Comparison of ENCODE assay signal across 8 cellular contexts in the genomic region with DNA sequence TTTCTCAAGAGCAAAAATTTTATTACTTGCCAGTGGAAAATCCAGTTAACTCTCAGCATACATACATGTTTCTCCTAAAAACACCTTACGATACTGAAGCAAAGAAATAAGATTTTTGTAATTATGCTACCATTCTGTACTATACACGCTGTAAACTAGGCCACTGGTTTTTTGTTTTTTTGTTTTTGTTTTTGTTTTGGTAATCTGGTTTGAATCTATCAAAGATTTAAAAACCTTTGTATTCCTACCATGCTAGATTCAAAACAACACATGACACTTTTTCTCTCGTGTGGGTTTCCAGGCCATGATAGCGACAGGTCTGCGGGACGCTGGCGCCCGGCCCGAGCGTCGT. TPM values are rescaled to one million over a fixed set of nuclear protein-coding genes. Genes with fewer than 3 reads are reported as not detected.
A peak's percentile ranks its signal among the peaks of the same experiment; 100 is the strongest.
DNase-seq lines count a peak whose midpoint lies in the region; ATAC-seq and TF ChIP-seq lines count a peak whose summit lies in the region.

No MANE protein-coding gene starts in this region.

- peak overlapping the region; percentile 83 for H3K27ac Mint-ChIP-seq in activated T-helper 1 cell treated with anti-CD3 and anti-CD28 coated beads, Interleukin-12 subunit alpha, Interleukin-12 subunit beta, Interleukin-2, Interleukin-4 antibody, amounts not matched to agents 30 ng/mL and 10 ng/mL and 1 ng/mL, durations not matched to agents 14 hours and 24 hours and 36 hours

- peaks cover 2% of the 10 kb centered on the region for H3K36me3 Mint-ChIP-seq in activated T-helper 1 cell treated with anti-CD3 and anti-CD28 coated beads, Interleukin-12 subunit alpha, Interleukin-12 subunit beta, Interleukin-2, Interleukin-4 antibody, amounts not matched to agents 30 ng/mL and 10 ng/mL and 1 ng/mL, durations not matched to agents 14 hours and 24 hours and 36 hours (ENCODE audit: low read depth)

- no peaks in the 10 kb centered on the region for H3K9me3 ChIP-seq in smooth muscle cell (replicated peaks; ENCODE audit: low read depth)

- peak overlapping the region; percentile 86 for H3K4me3 ChIP-seq in HFF-Myc (replicated peaks; ENCODE audit: low read depth, low read length)
- H3K4me3 ChIP-seq in iPS-11a (ENCODE audit: low read depth, low read length), result peak overlapping the region; percentile 78
- peak overlapping the region; percentile 74 for H3K4me3 ChIP-seq in smooth muscle cell

- 10% methylated on average over 11 of the region's 11 CpGs for whole genome bisulfite sequencing in smooth muscle cell (ENCODE audit: low lambda C conversion rate)

- TF ChIP-seq POLR2A in GM18505 (IDR thresholded peaks at IDR 0.05; ENCODE audit: borderline replicate concordance, extremely low read depth, insufficient read depth, insufficient read length), result no peak

- peak overlapping the region; percentile 66 for H3K9ac ChIP-seq in smooth muscle cell (ENCODE audit: low read depth)

- H3K27ac ChIP-seq in smooth muscle cell (ENCODE audit: low read depth), result no peak overlapping the region

- DNase-seq in HFF-Myc (ENCODE audit: extremely low read depth, low read depth) (no peak), smooth muscle cell (lab: John Stamatoyannopoulos, UW; ENCODE audit: unreplicated experiment) (no peak), NCI-H2081 (lab: John Stamatoyannopoulos, UW) (no peak)
- DNase-seq in activated T-helper 1 cell treated with anti-CD3 and anti-CD28 coated beads, Interleukin-12 subunit alpha, Interleukin-12 subunit beta, Interleukin-2, Interleukin-4 antibody, amounts not matched to agents 30 ng/mL and 10 ng/mL and 1 ng/mL, durations not matched to agents 14 hours and 24 hours and 36 hours (ENCODE audit: low spot score), result no peak
- DNase-seq in activated CD8-positive, alpha-beta memory T cell treated with anti-CD3 and anti-CD28 coated beads, Interleukin-2, amount 50 U/mL, for 48 hours, result no peak

- ATAC-seq in HG03460 (IDR thresholded peaks at IDR 0.05; ENCODE audit: unreplicated experiment) (no peak), GM18505 (IDR thresholded peaks at IDR 0.05; ENCODE audit: unreplicated experiment) (no peak)

- no peak for TF ChIP-seq CTCF in HFF-Myc (IDR thresholded peaks at IDR 0.05; ENCODE audit: low read depth, low read length, missing control alignments)
- TF ChIP-seq CTCF in smooth muscle cell (IDR thresholded peaks at IDR 0.05; ENCODE audit: borderline replicate concordance, insufficient read depth, poor library complexity, severe bottlenecking), result no peak

- no peaks in the 10 kb centered on the region for H4K20me1 ChIP-seq in smooth muscle cell (ENCODE audit: low read depth)

- no peaks in the 10 kb centered on the region for H3K27me3 ChIP-seq in smooth muscle cell (ENCODE audit: low read depth)

- H3K4me1 ChIP-seq in smooth muscle cell (ENCODE audit: low read depth), result peaks cover 5% of the 10 kb centered on the region

- H3K36me3 ChIP-seq in smooth muscle cell (ENCODE audit: low read depth), result no peaks in the 10 kb centered on the region

- no peaks in the 10 kb centered on the region for H3K79me2 ChIP-seq in smooth muscle cell (ENCODE audit: low read depth)

- H3K4me3 Mint-ChIP-seq in activated T-helper 1 cell treated with anti-CD3 and anti-CD28 coated beads, Interleukin-12 subunit alpha, Interleukin-12 subunit beta, Interleukin-2, Interleukin-4 antibody, amounts not matched to agents 30 ng/mL and 10 ng/mL and 1 ng/mL, durations not matched to agents 14 hours and 24 hours and 36 hours, result peak overlapping the region; percentile 91

- peaks cover 7% of the 10 kb centered on the region for H3K27me3 Mint-ChIP-seq in activated T-helper 1 cell treated with anti-CD3 and anti-CD28 coated beads, Interleukin-12 subunit alpha, Interleukin-12 subunit beta, Interleukin-2, Interleukin-4 antibody, amounts not matched to agents 30 ng/mL and 10 ng/mL and 1 ng/mL, durations not matched to agents 14 hours and 24 hours and 36 hours (ENCODE audit: insufficient read depth)

- H3K4me2 ChIP-seq in smooth muscle cell, result peak overlapping the region; percentile 91

- no peaks in the 10 kb centered on the region for H3K9me3 Mint-ChIP-seq in activated T-helper 1 cell treated with anti-CD3 and anti-CD28 coated beads, Interleukin-12 subunit alpha, Interleukin-12 subunit beta, Interleukin-2, Interleukin-4 antibody, amounts not matched to agents 30 ng/mL and 10 ng/mL and 1 ng/mL, durations not matched to agents 14 hours and 24 hours and 36 hours

- intact Hi-C loops in activated T-helper 1 cell treated with anti-CD3 and anti-CD28 coated beads, Interleukin-12 subunit alpha, Interleukin-12 subunit beta, Interleukin-2, Interleukin-4 antibody, amounts not matched to agents 30 ng/mL and 10 ng/mL and 1 ng/mL, durations not matched to agents 14 hours and 24 hours and 36 hours (cut with micrococcal nuclease), result loop anchor here (1.0 to 2.0 kb wide), 5 partner anchors 19 to 219 kb away; a partner anchor contains a TSS

- no peaks in the 10 kb centered on the region for H3F3A ChIP-seq in smooth muscle cell (ENCODE audit: low read depth)

- H3K4me1 Mint-ChIP-seq in activated T-helper 1 cell treated with anti-CD3 and anti-CD28 coated beads, Interleukin-12 subunit alpha, Interleukin-12 subunit beta, Interleukin-2, Interleukin-4 antibody, amounts not matched to agents 30 ng/mL and 10 ng/mL and 1 ng/mL, durations not matched to agents 14 hours and 24 hours and 36 hours (ENCODE audit: low read depth), result peaks cover 12% of the 10 kb centered on the region

- H2AFZ ChIP-seq in smooth muscle cell (ENCODE audit: low read depth), result peak overlapping the region; percentile 88

RNA-seq across cellular contexts. Expression of a gene that starts 0.8 kb away (rescaled TPM):
- 8.1 and 10.5 TPM in 2 replicates for total RNA-seq in activated T-helper 1 cell treated with anti-CD3 and anti-CD28 coated beads, Interleukin-12 subunit alpha, Interleukin-12 subunit beta, Interleukin-2, Interleukin-4 antibody, amounts not matched to agents 30 ng/mL and 10 ng/mL and 1 ng/mL, durations not matched to agents 14 hours and 24 hours and 36 hours
- total RNA-seq in smooth muscle cell, result 11.0 and 21.6 TPM in 2 replicates
- polyA plus RNA-seq in smooth muscle cell, result 6.2 and 7.8 TPM in 2 replicates

RNA-seq across cellular contexts. Expression of a gene that starts 58.2 kb away (rescaled TPM):
- total RNA-seq in activated T-helper 1 cell treated with anti-CD3 and anti-CD28 coated beads, Interleukin-12 subunit alpha, Interleukin-12 subunit beta, Interleukin-2, Interleukin-4 antibody, amounts not matched to agents 30 ng/mL and 10 ng/mL and 1 ng/mL, durations not matched to agents 14 hours and 24 hours and 36 hours, result not detected in 2 replicates
- not detected in 2 replicates for total RNA-seq in smooth muscle cell
- polyA plus RNA-seq in smooth muscle cell, result not detected in 2 replicates
